ENCODE assay signal across 12 cellular contexts in the genomic region with DNA sequence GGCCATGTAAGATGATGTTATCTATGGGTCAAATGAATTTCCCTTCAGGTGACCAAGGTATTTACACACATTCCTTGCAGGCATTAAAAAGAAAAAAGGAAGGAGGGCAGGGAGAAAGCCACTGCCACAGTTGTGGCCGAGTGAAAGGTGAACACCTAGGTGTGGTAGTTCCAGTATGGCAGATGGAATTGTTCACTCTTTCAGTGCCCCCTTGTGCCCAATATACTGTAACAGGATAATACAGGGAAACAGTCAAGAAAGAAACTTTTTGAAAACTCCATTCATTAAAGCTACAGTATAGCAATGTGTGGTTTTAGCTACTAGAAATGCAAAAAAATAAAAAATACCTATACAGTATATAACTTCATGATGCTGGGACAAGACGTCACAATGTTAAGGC. TPM values are rescaled to one million over a fixed set of nuclear protein-coding genes. Genes with fewer than 3 reads are reported as not detected.
DNase-seq lines count a peak whose midpoint lies in the region; ATAC-seq, FAIRE-seq and TF ChIP-seq lines count a peak whose summit lies in the region.
"Had no signal": no experiment of that assay in that cellular context is flagged by ENCODE, and none has a peak within 500 bp of the region (broad histone marks: within the 10 kb centered on the region; RNA-seq: fewer than 3 reads in every experiment).

No MANE protein-coding gene starts in this region.

- H2AFZ ChIP-seq in GM23338, result no peak overlapping the region

- no peaks in the 10 kb centered on the region for H4K20me1 ChIP-seq in GM23338 (replicated peaks; ENCODE audit: insufficient read depth)

- DNase-seq in AG04450 (ENCODE audit: low read depth, low spot score), result no peak
- DNase-seq in GM23338 (ENCODE audit: low spot score), result no peak
- no peak for DNase-seq in WTC11 (ENCODE audit: low spot score)
- no peak for DNase-seq in AG20443 (ENCODE audit: low spot score)
- no peak for DNase-seq in KG1 (lab: John Stamatoyannopoulos, UW)
- DNase-seq: activated gamma-delta T cell treated with Interleukin-2 at 50 U/mL for 16 hours; CD8-positive, alpha-beta T cell; upper lobe of left lung had no signal

- H3K27me3 ChIP-seq in AG04450 (ENCODE audit: control insufficient read depth, insufficient read depth, low read length) (no peaks in the 10 kb centered on the region), GM23338 (ENCODE audit: insufficient read depth) (no peaks in the 10 kb centered on the region)
- H3K27me3 ChIP-seq: upper lobe of left lung had no signal

- ATAC-seq in GM23338 (peak; percentile 59), WTC11 (peak; percentile 63), HG02970 (IDR thresholded peaks at IDR 0.05; ENCODE audit: low FRiP score, unreplicated experiment) (no peak), HG02981 (IDR thresholded peaks at IDR 0.05; ENCODE audit: unreplicated experiment) (no peak)
- ATAC-seq: activated CD4-positive, CD25-positive, alpha-beta regulatory T cell treated with anti-CD3 and anti-CD28 coated beads, Interleukin-2, amount 50 U/mL, for 24 hours; CD8-positive, alpha-beta T cell had no signal

- H3K4me3 ChIP-seq in AG04450 (ENCODE audit: low read depth, low read length) (no peak overlapping the region), GM23338 (no peak overlapping the region)
- H3K4me3 ChIP-seq: upper lobe of left lung had no signal

- H3K4me3 Mint-ChIP-seq in GM23338 (no peak overlapping the region), WTC11 (no peak overlapping the region)
- H3K4me3 Mint-ChIP-seq: CD8-positive, alpha-beta T cell had no signal

- CTCF ChIA-PET in AG04450 (lab: Charles Lee) (interaction anchor here (1.7 kb wide), 1 partner anchor 554 kb away, joined by 7 read pairs; no protein-coding TSS in a partner anchor), WTC11 (lab: Charles Lee) (interaction anchor here (1.1 to 2.9 kb wide), 4 partner anchors 53 to 236 kb away, joined by 3 to 12 read pairs (median 4); a partner anchor contains a TSS)

- H3K27ac Mint-ChIP-seq in GM23338 (no peak overlapping the region), WTC11 (no peak overlapping the region)
- H3K27ac Mint-ChIP-seq: CD8-positive, alpha-beta T cell had no signal

- H3F3A ChIP-seq in GM23338 (replicated peaks; ENCODE audit: low read depth), result no peaks in the 10 kb centered on the region

- TF ChIP-seq CTCF in AG04450 (IDR thresholded peaks at IDR 0.05; ENCODE audit: low read depth, low read length) (0 out of 2 replicates have a peak, but pooled peaks have one; percentile 13), GM23338 (conservative IDR thresholded peaks at IDR 0.05; ENCODE audit: low read depth in 2 of 2) (peak; percentile 48 to 59), WTC11 (IDR thresholded peaks at IDR 0.05) (no peak)

- H3K27ac ChIP-seq in AG04450 (ENCODE audit: low read depth, low read length) (no peak overlapping the region), GM23338 (ENCODE audit: low read depth) (no peak overlapping the region)
- H3K27ac ChIP-seq: upper lobe of left lung had no signal

- POLR2A ChIA-PET in AG04450 (lab: Yijun Ruan, JAX), result no interaction called here
- POLR2A ChIA-PET in WTC11 (lab: Charles Lee), result no interaction called here

- H3K9me3 ChIP-seq in AG04450 (ENCODE audit: control insufficient read depth, insufficient read depth, low read length), result no peaks in the 10 kb centered on the region
- H3K9me3 ChIP-seq: upper lobe of left lung had no signal

- H3K9me2 ChIP-seq in GM23338 (ENCODE audit: insufficient read depth), result no peaks in the 10 kb centered on the region; the same call in 1 of the 2 replicates

- no peaks in the 10 kb centered on the region for H3K36me3 ChIP-seq in GM23338 (ENCODE audit: insufficient read depth)
- H3K36me3 ChIP-seq: upper lobe of left lung had no signal

- peaks cover 2% of the 10 kb centered on the region; the same call in 1 of the 3 replicates for H3K36me3 Mint-ChIP-seq in GM23338 (ENCODE audit: low read depth)
- no peaks in the 10 kb centered on the region for H3K36me3 Mint-ChIP-seq in WTC11
- H3K36me3 Mint-ChIP-seq: CD8-positive, alpha-beta T cell had no signal

- peaks cover 15% of the 10 kb centered on the region for H3K4me1 ChIP-seq in GM23338 (ENCODE audit: insufficient read depth)
- H3K4me1 ChIP-seq: upper lobe of left lung had no signal

- H3K79me2 ChIP-seq in GM23338 (replicated peaks; ENCODE audit: insufficient read depth), result no peaks in the 10 kb centered on the region

- H3K9me3 Mint-ChIP-seq in GM23338 (no peaks in the 10 kb centered on the region; the same call in 2 of the 3 replicates), WTC11 (peaks cover 3% of the 10 kb centered on the region; the same call in 1 of the 2 replicates)

- H3K27me3 Mint-ChIP-seq in GM23338 (ENCODE audit: insufficient read depth, low read depth, poor library complexity) (no peaks in the 10 kb centered on the region), WTC11 (ENCODE audit: low read depth) (peaks cover 19% of the 10 kb centered on the region)

- FAIRE-seq in islet of Langerhans (lab: Jason Lieb, UNC), result peak; percentile 41

- no peak overlapping the region for H3K4me2 ChIP-seq in GM23338

- H3K4me1 Mint-ChIP-seq in GM23338 (peaks cover 24% of the 10 kb centered on the region), WTC11 (peaks cover 38% of the 10 kb centered on the region)

TF ChIP-seq in WTC11, 78 proteins besides CTCF, POLR2A, EP300 and RAD21 (continues in another document):
- TF ChIP-seq NR2C2 (CRISPR knock-in tag; IDR thresholded peaks at IDR 0.05) (no peak), RORB (CRISPR knock-in tag; IDR thresholded peaks at IDR 0.05) (no peak), IRF2 (CRISPR knock-in tag; IDR thresholded peaks at IDR 0.05; ENCODE audit: borderline replicate concordance, low read depth) (no peak), ZNF671 (CRISPR knock-in tag; IDR thresholded peaks at IDR 0.05) (no peak), SMAD4 (CRISPR knock-in tag; IDR thresholded peaks at IDR 0.05) (no peak), TEAD4 (CRISPR knock-in tag; IDR thresholded peaks at IDR 0.05) (no peak), ZNF121 (CRISPR knock-in tag; IDR thresholded peaks at IDR 0.05) (no peak), CBFB (CRISPR knock-in tag; IDR thresholded peaks at IDR 0.05; ENCODE audit: low read depth) (no peak)
- TF ChIP-seq, protein P1, sequence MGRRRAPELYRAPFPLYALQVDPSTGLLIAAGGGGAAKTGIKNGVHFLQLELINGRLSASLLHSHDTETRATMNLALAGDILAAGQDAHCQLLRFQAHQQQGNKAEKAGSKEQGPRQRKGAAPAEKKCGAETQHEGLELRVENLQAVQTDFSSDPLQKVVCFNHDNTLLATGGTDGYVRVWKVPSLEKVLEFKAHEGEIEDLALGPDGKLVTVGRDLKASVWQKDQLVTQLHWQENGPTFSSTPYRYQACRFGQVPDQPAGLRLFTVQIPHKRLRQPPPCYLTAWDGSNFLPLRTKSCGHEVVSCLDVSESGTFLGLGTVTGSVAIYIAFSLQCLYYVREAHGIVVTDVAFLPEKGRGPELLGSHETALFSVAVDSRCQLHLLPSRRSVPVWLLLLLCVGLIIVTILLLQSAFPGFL (CRISPR knock-in tag; IDR thresholded peaks at IDR 0.05; ENCODE audit: borderline replicate concordance), result no peak
- TF ChIP-seq, protein P2, sequence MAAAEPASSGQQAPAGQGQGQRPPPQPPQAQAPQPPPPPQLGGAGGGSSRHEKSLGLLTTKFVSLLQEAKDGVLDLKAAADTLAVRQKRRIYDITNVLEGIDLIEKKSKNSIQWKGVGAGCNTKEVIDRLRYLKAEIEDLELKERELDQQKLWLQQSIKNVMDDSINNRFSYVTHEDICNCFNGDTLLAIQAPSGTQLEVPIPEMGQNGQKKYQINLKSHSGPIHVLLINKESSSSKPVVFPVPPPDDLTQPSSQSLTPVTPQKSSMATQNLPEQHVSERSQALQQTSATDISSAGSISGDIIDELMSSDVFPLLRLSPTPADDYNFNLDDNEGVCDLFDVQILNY (CRISPR knock-in tag; IDR thresholded peaks at IDR 0.05), result no peak
- TF ChIP-seq, protein P3, sequence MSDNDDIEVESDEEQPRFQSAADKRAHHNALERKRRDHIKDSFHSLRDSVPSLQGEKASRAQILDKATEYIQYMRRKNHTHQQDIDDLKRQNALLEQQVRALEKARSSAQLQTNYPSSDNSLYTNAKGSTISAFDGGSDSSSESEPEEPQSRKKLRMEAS (CRISPR knock-in tag; IDR thresholded peaks at IDR 0.05), result no peak
- TF ChIP-seq, protein P4, sequence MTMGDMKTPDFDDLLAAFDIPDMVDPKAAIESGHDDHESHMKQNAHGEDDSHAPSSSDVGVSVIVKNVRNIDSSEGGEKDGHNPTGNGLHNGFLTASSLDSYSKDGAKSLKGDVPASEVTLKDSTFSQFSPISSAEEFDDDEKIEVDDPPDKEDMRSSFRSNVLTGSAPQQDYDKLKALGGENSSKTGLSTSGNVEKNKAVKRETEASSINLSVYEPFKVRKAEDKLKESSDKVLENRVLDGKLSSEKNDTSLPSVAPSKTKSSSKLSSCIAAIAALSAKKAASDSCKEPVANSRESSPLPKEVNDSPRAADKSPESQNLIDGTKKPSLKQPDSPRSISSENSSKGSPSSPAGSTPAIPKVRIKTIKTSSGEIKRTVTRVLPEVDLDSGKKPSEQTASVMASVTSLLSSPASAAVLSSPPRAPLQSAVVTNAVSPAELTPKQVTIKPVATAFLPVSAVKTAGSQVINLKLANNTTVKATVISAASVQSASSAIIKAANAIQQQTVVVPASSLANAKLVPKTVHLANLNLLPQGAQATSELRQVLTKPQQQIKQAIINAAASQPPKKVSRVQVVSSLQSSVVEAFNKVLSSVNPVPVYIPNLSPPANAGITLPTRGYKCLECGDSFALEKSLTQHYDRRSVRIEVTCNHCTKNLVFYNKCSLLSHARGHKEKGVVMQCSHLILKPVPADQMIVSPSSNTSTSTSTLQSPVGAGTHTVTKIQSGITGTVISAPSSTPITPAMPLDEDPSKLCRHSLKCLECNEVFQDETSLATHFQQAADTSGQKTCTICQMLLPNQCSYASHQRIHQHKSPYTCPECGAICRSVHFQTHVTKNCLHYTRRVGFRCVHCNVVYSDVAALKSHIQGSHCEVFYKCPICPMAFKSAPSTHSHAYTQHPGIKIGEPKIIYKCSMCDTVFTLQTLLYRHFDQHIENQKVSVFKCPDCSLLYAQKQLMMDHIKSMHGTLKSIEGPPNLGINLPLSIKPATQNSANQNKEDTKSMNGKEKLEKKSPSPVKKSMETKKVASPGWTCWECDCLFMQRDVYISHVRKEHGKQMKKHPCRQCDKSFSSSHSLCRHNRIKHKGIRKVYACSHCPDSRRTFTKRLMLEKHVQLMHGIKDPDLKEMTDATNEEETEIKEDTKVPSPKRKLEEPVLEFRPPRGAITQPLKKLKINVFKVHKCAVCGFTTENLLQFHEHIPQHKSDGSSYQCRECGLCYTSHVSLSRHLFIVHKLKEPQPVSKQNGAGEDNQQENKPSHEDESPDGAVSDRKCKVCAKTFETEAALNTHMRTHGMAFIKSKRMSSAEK (CRISPR knock-in tag; IDR thresholded peaks at IDR 0.05; ENCODE audit: borderline replicate concordance), result no peak

RNA-seq across cellular contexts. Expression of a gene that starts 52.1 kb away (rescaled TPM):
- polyA plus RNA-seq in AG04450 (2011; rRNA removed) (1.6 and 1.8 TPM in 2 replicates), GM23338 (2016; fragmentation: Nextera tagmentation; extraction: Ambion mirVana) (0.73 and 0.92 TPM in 2 replicates)
- 1.4 and 1.7 TPM in 2 replicates for polyA minus RNA-seq in AG04450 (2011; rRNA and poly(A)+ RNA removed)
- 1.0 and 1.5 TPM in 2 replicates for total RNA-seq in GM23338 (2014; rRNA removed; shearing (Covaris generic))
- 0.96 to 1.3 TPM (median 1.2 TPM) in 3 replicates for total RNA-seq in WTC11 (2021)
- total RNA-seq: CD8-positive, alpha-beta T cell had no signal

Comparison
In these comparisons a context has a peak if more than half of its experiments do, and no peak if none do; other contexts are left out.
1. ATAC-seq: peak in GM23338 (single experiment) and WTC11 (single experiment); none in HG02970 (single experiment) and HG02981 (single experiment).